Comparison of ENCODE assay signal across 2 cellular contexts in the genomic region with DNA sequence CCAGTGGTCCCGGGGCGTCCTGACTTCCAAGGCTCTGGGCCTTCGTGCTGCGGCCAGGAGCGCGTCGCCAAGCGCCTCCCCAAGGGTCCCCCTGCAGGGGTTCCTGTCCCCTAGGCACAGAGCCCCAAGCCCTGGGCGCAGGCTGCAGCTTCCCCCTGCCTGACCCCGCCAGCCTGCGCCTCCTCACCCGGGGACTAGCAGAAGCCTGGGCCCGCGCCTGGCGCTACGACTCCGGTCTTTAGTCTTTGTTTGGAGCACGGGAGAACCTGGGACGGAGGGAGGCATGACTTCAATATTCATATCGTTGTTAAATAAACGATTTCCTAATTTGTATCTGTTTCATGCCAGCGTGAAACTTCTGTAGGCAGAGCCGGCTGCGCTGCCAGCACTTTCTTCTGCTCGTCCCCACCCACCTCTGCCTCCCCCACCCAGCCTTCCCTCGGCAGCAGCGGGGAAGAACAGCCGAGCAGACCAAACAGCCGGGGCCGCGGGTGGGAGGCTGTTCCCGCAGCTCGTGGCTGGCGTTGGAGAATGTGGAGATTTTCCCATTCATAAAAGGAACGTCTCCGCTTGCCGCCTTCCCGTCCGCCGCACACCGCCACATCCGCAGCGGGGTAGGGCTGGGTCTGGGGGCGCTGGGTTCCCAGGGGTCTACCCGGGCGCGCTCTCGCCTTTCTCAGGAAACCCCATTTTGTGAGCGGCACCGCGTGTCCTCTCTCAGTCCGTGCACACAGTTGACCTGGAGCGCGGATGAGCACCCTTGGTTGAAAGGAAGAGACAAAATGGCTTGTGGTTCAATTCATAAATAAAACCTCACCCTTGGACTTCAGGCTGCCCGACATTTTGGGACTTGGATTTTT.
TF ChIP-seq lines count a peak whose summit lies in the region.

No MANE protein-coding gene starts in this region.

TF ChIP-seq in SK-N-SH treated with all-trans-retinoic acid at 6 μM for 48 hours, 23 proteins besides CTCF, POLR2A, EP300 and RAD21 (continued from another document):
- TF ChIP-seq, protein P1, sequence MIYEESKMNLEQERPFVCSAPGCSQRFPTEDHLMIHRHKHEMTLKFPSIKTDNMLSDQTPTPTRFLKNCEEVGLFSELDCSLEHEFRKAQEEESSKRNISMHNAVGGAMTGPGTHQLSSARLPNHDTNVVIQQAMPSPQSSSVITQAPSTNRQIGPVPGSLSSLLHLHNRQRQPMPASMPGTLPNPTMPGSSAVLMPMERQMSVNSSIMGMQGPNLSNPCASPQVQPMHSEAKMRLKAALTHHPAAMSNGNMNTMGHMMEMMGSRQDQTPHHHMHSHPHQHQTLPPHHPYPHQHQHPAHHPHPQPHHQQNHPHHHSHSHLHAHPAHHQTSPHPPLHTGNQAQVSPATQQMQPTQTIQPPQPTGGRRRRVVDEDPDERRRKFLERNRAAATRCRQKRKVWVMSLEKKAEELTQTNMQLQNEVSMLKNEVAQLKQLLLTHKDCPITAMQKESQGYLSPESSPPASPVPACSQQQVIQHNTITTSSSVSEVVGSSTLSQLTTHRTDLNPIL (CRISPR knock-in tag; IDR thresholded peaks at IDR 0.05; ENCODE audit: low read depth) = no peak
- TF ChIP-seq ESRRG (CRISPR knock-in tag; IDR thresholded peaks at IDR 0.05) = no peak
- no peak for TF ChIP-seq RARB (CRISPR knock-in tag; IDR thresholded peaks at IDR 0.05)
- no peak for TF ChIP-seq TOX (CRISPR knock-in tag; IDR thresholded peaks at IDR 0.05; ENCODE audit: borderline replicate concordance)
- TF ChIP-seq ZC3H10 (CRISPR knock-in tag; IDR thresholded peaks at IDR 0.05) = no peak
- TF ChIP-seq SNAI2 (CRISPR knock-in tag; IDR thresholded peaks at IDR 0.05) = no peak
- TF ChIP-seq TCF4 (CRISPR knock-in tag; IDR thresholded peaks at IDR 0.05; ENCODE audit: borderline replicate concordance) = no peak

TF ChIP-seq in WTC11, 78 proteins besides CTCF, POLR2A, EP300 and RAD21 (continued from another document):
- TF ChIP-seq, protein P2, sequence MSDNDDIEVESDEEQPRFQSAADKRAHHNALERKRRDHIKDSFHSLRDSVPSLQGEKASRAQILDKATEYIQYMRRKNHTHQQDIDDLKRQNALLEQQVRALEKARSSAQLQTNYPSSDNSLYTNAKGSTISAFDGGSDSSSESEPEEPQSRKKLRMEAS (CRISPR knock-in tag; IDR thresholded peaks at IDR 0.05) = no peak
- TF ChIP-seq NFE2L1 (CRISPR knock-in tag; IDR thresholded peaks at IDR 0.05) = no peak
- no peak for TF ChIP-seq ZNF138 (CRISPR knock-in tag; conservative IDR thresholded peaks at IDR 0.05)
- no peak for TF ChIP-seq SP1 (CRISPR knock-in tag; conservative IDR thresholded peaks at IDR 0.05)
- TF ChIP-seq, protein P3, sequence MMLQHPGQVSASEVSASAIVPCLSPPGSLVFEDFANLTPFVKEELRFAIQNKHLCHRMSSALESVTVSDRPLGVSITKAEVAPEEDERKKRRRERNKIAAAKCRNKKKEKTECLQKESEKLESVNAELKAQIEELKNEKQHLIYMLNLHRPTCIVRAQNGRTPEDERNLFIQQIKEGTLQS (CRISPR knock-in tag; conservative IDR thresholded peaks at IDR 0.05) = no peak
- TF ChIP-seq, protein P4, sequence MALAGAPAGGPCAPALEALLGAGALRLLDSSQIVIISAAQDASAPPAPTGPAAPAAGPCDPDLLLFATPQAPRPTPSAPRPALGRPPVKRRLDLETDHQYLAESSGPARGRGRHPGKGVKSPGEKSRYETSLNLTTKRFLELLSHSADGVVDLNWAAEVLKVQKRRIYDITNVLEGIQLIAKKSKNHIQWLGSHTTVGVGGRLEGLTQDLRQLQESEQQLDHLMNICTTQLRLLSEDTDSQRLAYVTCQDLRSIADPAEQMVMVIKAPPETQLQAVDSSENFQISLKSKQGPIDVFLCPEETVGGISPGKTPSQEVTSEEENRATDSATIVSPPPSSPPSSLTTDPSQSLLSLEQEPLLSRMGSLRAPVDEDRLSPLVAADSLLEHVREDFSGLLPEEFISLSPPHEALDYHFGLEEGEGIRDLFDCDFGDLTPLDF (CRISPR knock-in tag; IDR thresholded peaks at IDR 0.05) = no peak
- TF ChIP-seq, protein P5, sequence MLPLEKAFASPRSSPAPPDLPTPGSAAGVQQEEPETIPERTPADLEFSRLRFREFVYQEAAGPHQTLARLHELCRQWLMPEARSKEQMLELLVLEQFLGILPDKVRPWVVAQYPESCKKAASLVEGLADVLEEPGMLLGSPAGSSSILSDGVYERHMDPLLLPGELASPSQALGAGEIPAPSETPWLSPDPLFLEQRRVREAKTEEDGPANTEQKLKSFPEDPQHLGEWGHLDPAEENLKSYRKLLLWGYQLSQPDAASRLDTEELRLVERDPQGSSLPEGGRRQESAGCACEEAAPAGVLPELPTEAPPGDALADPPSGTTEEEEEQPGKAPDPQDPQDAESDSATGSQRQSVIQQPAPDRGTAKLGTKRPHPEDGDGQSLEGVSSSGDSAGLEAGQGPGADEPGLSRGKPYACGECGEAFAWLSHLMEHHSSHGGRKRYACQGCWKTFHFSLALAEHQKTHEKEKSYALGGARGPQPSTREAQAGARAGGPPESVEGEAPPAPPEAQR (CRISPR knock-in tag; IDR thresholded peaks at IDR 0.05) = no peak
- TF ChIP-seq, protein P6, sequence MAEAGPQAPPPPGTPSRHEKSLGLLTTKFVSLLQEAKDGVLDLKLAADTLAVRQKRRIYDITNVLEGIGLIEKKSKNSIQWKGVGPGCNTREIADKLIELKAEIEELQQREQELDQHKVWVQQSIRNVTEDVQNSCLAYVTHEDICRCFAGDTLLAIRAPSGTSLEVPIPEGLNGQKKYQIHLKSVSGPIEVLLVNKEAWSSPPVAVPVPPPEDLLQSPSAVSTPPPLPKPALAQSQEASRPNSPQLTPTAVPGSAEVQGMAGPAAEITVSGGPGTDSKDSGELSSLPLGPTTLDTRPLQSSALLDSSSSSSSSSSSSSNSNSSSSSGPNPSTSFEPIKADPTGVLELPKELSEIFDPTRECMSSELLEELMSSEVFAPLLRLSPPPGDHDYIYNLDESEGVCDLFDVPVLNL (CRISPR knock-in tag; IDR thresholded peaks at IDR 0.05; ENCODE audit: borderline replicate concordance, low read depth) = no peak
- no peak for TF ChIP-seq RORB (CRISPR knock-in tag; IDR thresholded peaks at IDR 0.05)
- TF ChIP-seq TP53 (CRISPR knock-in tag; IDR thresholded peaks at IDR 0.05) = no peak
- no peak for TF ChIP-seq GABPB1 (CRISPR knock-in tag; IDR thresholded peaks at IDR 0.05)
- TF ChIP-seq ZNF416 (CRISPR knock-in tag; IDR thresholded peaks at IDR 0.05) = no peak
- TF ChIP-seq, protein P7, sequence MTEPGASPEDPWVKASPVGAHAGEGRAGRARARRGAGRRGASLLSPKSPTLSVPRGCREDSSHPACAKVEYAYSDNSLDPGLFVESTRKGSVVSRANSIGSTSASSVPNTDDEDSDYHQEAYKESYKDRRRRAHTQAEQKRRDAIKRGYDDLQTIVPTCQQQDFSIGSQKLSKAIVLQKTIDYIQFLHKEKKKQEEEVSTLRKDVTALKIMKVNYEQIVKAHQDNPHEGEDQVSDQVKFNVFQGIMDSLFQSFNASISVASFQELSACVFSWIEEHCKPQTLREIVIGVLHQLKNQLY (CRISPR knock-in tag; IDR thresholded peaks at IDR 0.05) = no peak
- TF ChIP-seq, protein P8, sequence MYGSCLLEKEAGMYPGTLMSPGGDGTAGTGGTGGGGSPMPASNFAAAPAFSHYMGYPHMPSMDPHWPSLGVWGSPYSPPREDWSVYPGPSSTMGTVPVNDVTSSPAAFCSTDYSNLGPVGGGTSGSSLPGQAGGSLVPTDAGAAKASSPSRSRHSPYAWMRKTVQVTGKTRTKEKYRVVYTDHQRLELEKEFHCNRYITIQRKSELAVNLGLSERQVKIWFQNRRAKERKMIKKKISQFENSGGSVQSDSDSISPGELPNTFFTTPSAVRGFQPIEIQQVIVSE (CRISPR knock-in tag; IDR thresholded peaks at IDR 0.05; ENCODE audit: borderline replicate concordance) = no peak
- no peak for TF ChIP-seq ZNF121 (CRISPR knock-in tag; IDR thresholded peaks at IDR 0.05)
- TF ChIP-seq KAT7 (CRISPR knock-in tag; IDR thresholded peaks at IDR 0.05; ENCODE audit: borderline replicate concordance) = no peak
